ENCODE assay signal across 8 cellular contexts in the genomic region with DNA sequence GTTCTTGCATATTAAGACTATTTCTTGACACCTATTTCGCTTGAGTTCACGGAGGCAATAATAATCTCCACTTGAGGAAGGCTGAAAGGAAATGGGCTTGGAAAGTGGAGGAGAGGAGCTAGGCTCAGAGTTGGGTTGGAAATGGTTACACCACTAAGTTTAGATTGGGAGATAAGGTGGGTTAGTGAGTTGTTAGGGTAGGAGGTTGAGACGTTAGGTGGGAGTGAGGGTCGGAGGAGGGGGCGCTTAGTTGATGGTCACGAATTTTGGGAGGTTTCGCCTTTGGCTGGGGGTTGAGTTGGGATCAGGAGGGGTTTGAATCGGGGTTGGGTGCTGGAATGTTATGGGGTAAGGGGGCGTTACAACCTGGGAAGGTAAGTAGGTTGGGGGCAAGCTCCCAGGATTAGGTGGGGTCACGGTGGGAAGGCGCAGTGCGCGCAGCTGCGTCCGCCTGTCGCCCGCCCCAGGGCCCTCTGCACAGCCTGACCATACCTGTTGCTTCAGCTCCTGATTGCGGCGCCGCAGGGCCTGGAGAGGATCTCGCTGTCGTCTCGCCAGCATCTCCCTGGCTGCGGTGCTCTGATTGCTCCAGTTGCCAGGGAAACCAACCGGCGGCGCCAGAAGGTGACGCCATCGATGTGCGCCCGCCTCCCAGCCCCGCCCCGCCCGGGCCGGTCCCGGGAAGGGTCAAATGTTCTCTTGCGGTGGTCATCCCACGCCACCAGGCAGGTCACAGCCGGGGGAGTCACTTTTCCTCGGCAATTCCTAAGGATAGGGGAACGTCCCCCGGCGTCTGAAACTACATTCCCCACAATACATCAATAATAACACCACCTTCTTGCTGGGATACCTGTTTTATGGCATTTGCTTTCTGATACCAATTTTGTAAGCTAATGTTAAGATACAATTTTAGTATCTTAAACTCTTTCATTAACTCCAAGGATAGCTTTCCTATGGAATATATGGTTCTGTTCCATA. TPM values are rescaled to one million over a fixed set of nuclear protein-coding genes. Genes with fewer than 3 reads are reported as not detected.
DNase-seq lines count a peak whose midpoint lies in the region; ATAC-seq lines count a peak whose summit lies in the region.

Gene NPHP1, minus strand, starts transcription at position 606 of the 978 bp plus-strand sequence. Its CDS starts 45 bp downstream, at position 561.

- peak; percentile 95 for ATAC-seq in GM19043 (IDR thresholded peaks at IDR 0.05; ENCODE audit: low read depth, unreplicated experiment)
- ATAC-seq in HG03280 (IDR thresholded peaks at IDR 0.05; ENCODE audit: unreplicated experiment) = peak; percentile 96

- DNase-seq in Ammon's horn (ENCODE audit: low spot score) = peak; percentile 88
- DNase-seq in NCI-H345 treated with DMSO at 0.1 percent for 48 hours (lab: John Stamatoyannopoulos, UW; ENCODE audit: unreplicated experiment) = peak; percentile 73
- peak; percentile 68 to 75 for DNase-seq in activated CD4-positive, alpha-beta T cell treated with anti-CD3 and anti-CD28 coated beads for 24 hours (ENCODE audit: low read depth in 2 of 2)
- peak; percentile 93 for DNase-seq in cerebellum (ENCODE audit: low spot score)
- peak; percentile 87 for DNase-seq in kidney tubule cell (ENCODE audit: low spot score)
- DNase-seq in stimulated activated CD4-positive, alpha-beta T cell treated with anti-CD3 and anti-CD28 coated beads, Interleukin-1b, Interleukin-23, amount 100 ng/mL, for 1 hour (ENCODE audit: low read depth in 2 of 2) = peak; percentile 41 to 73

RNA-seq across cellular contexts. Expression of gene NPHP1, which starts in this region (rescaled TPM):
- total RNA-seq in cerebellum = 7.2 TPM

Comparison
In these comparisons a context has a peak if more than half of its experiments do, and no peak if none do; other contexts are left out.
1. Peak in every context shown above with its lines: DNase-seq and ATAC-seq.